ENCODE assay signal across 12 cellular contexts in the genomic region with DNA sequence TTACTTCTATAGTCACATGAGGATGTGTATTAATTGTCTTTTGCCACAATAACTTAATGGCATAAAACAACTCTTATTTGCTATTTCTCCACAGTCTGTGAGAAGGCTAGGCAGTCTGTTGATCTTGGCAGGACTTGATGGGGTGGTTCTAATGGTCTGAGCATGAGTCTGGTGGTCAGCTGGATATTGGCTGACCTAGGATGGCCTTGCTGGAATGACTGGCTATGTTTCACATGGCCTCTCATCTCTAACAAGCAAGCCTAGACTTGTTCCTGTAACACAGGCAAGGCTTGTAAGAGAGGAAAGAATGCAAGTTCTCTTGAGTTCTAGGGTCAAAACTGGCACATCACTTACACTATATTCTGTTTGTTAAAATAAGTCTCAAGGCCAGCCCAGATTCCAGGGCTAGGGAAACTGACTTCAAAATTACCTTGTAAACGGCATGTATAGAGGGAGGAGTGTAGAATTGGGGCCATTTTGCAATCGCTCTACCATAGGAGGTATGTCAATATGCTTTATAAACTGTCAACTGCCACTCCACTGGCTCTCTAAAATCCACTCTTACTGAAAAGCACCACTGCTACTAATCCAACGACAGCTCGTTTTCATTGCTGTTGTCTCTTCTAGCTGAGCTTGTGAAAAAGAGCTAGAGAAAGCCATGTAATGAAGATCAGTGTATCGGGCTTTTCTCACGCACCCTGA.
A peak's percentile ranks its signal among the peaks of the same experiment; 100 is the strongest.
DNase-seq lines count a peak whose midpoint lies in the region; ATAC-seq, FAIRE-seq and TF ChIP-seq lines count a peak whose summit lies in the region.
"Had no signal": no experiment of that assay in that cellular context is flagged by ENCODE, and none has a peak within 500 bp of the region (broad histone marks: within the 10 kb centered on the region; RNA-seq: fewer than 3 reads in every experiment).

No MANE protein-coding gene starts in this region.

- H3K4me3 ChIP-seq in bronchial epithelial cell (ENCODE audit: low read depth, low read length): no peak overlapping the region
- no peak overlapping the region for H3K4me3 ChIP-seq in left lung
- H3K4me3 ChIP-seq in upper lobe of right lung: no peak overlapping the region

- no peaks in the 10 kb centered on the region for H3K27me3 ChIP-seq in bronchial epithelial cell (ENCODE audit: control insufficient read depth, insufficient read depth, low read length)
- H3K27me3 ChIP-seq in left lung: no peaks in the 10 kb centered on the region
- H3K27me3 ChIP-seq in upper lobe of right lung: no peaks in the 10 kb centered on the region

- TF ChIP-seq CTCF in bronchial epithelial cell (IDR thresholded peaks at IDR 0.05; ENCODE audit: insufficient read depth, low read length, severe bottlenecking): no peak
- TF ChIP-seq CTCF in left lung (IDR thresholded peaks at IDR 0.05): no peak
- TF ChIP-seq CTCF in upper lobe of right lung (IDR thresholded peaks at IDR 0.05): no peak

- peak overlapping the region in 1 of 2 donors; percentile 14 for H3K27ac ChIP-seq in left lung
- H3K27ac ChIP-seq in upper lobe of right lung: peak overlapping the region; percentile 39
- H3K27ac ChIP-seq: KMS-11 had no signal

- H3K9me3 ChIP-seq in left lung (no peaks in the 10 kb centered on the region), upper lobe of right lung (no peaks in the 10 kb centered on the region)

- ATAC-seq in left lung (peak; percentile 87), upper lobe of right lung (peak; percentile 62), HG03025 (IDR thresholded peaks at IDR 0.05; ENCODE audit: low FRiP score, unreplicated experiment) (no peak)
- ATAC-seq: PC-3 had no signal

- H3K36me3 ChIP-seq in bronchial epithelial cell (ENCODE audit: control insufficient read depth, insufficient read depth, low read length): no peaks in the 10 kb centered on the region
- no peaks in the 10 kb centered on the region for H3K36me3 ChIP-seq in left lung
- H3K36me3 ChIP-seq in upper lobe of right lung: no peaks in the 10 kb centered on the region

- H3K4me1 ChIP-seq in left lung: no peaks in the 10 kb centered on the region
- H3K4me1 ChIP-seq in upper lobe of right lung: peaks cover 11% of the 10 kb centered on the region

- FAIRE-seq in bronchial epithelial cell (lab: Jason Lieb, UNC): no peak

- intact Hi-C loops in left lung (cut with DNase I) (no loop called here), upper lobe of right lung (cut with DNase I) (no loop called here)

- DNase-seq in NCI-H2029 treated with DMSO at 0.1 percent for 48 hours (lab: John Stamatoyannopoulos, UW) (peak; percentile 8), NCI-H2029 (lab: John Stamatoyannopoulos, UW) (no peak), bronchial epithelial cell (ENCODE audit: low read depth) (peak; percentile 89), left lung (no peak), upper lobe of right lung (no peak), HT-29 (ENCODE audit: low spot score) (no peak)
- DNase-seq in stimulated activated CD4-positive, alpha-beta T cell treated with anti-CD3 and anti-CD28 coated beads, Interleukin-12 subunit alpha, Interleukin-12 subunit beta, amount 100 ng/mL, for 4 hours: no peak
- DNase-seq: activated gamma-delta T cell, midbrain, PC-3 had no signal

Comparison
In these comparisons a context has a peak if more than half of its experiments do, and no peak if none do; other contexts are left out.
1. DNase-seq: peak in NCI-H2029 treated with DMSO at 0.1 percent for 48 hours (single experiment) and bronchial epithelial cell (single experiment); none in NCI-H2029 (single experiment), left lung (0 of 2), upper lobe of right lung (single experiment), HT-29 (single experiment) and stimulated activated CD4-positive, alpha-beta T cell treated with anti-CD3 and anti-CD28 coated beads, Interleukin-12 subunit alpha, Interleukin-12 subunit beta, amount 100 ng/mL, for 4 hours (single experiment).